1 cellular context compared by ENCODE assay signal in genomic region chrX:56231706-56232105, GRCh38.
A peak's percentile ranks its signal among the peaks of the same experiment; 100 is the strongest.
TF ChIP-seq lines count a peak whose summit lies in the region.

No MANE protein-coding gene starts in this region.

TF ChIP-seq in H1, 55 proteins besides CTCF, POLR2A, EP300 and RAD21:
- 0 out of 2 replicates have a peak, but pooled peaks have one; percentile 5 for TF ChIP-seq RBBP5 (IDR thresholded peaks at IDR 0.05; ENCODE audit: borderline replicate concordance, low read depth, low read length)
- TF ChIP-seq TBP (IDR thresholded peaks at IDR 0.05; ENCODE audit: low read depth, low read length): no peak
- TF ChIP-seq USF2 (IDR thresholded peaks at IDR 0.05; ENCODE audit: low read length): no peak
- 0 out of 2 replicates have a peak, but pooled peaks have one; percentile 22 for TF ChIP-seq TAF1 (IDR thresholded peaks at IDR 0.05; ENCODE audit: low read depth, low read length)
- TF ChIP-seq NRF1 (IDR thresholded peaks at IDR 0.05; ENCODE audit: low read depth, low read length): no peak
- TF ChIP-seq ZNF274 (IDR thresholded peaks at IDR 0.05; ENCODE audit: borderline replicate concordance, extremely low read depth, low read length): no peak
TF ChIP-seq in H1: peak in this region for 2.
